Comparison of ENCODE assay signal across 8 cellular contexts in the genomic region with DNA sequence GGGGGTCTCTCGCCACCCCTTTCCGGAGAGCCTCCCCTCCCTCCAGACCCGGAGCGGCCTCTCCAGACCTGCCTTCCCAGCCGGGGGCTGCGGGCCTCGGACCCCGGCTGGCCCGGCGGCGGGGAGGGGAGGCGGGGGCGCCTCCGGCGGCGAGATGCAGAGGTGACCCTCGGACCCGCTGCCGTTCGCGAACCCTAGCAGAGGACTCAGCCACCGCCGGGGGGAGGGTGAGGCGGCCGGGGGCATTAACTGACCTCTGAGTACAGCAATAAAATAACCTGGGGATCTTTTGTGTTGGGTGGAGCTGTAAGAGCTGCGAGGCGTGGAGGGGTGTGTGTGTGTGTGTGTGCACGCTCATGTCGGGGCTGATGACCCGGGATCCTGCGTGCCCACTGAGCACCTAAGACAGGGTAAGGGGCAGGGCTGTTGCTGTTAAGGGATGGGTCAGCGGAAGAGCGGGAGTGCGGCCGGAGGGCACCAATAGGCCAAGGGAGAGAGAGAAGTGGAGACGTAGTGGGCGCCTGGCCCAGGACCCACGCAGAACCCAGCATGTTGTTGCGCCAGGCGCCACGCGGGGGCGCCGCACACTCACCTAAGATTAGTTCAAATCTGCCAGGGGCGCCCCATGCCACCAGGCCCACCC. TPM values are rescaled to one million over a fixed set of nuclear protein-coding genes. Genes with fewer than 3 reads are reported as not detected.
DNase-seq lines count a peak whose midpoint lies in the region; TF ChIP-seq lines count a peak whose summit lies in the region.

No MANE protein-coding gene starts in this region.

- DNase-seq in SHP77 (lab: John Stamatoyannopoulos, UW) (peak; percentile 48 to 61), SHP77 treated with DMSO at 0.1 percent for 48 hours (lab: John Stamatoyannopoulos, UW) (no peak), RWPE1 (ENCODE audit: low spot score) (no peak), cardiac muscle cell (ENCODE audit: low read depth in 1 of 2, low spot score in 1 of 2) (peak; percentile 63 to 76), progenitor cell of endocrine pancreas (ENCODE audit: low spot score, unreplicated experiment) (peak; percentile 41), NCI-H1048 (lab: John Stamatoyannopoulos, UW) (no peak), middle frontal gyrus (ENCODE audit: extremely low spot score, low spot score) (no peak)
- peak; percentile 76 for DNase-seq in activated naive CD4-positive, alpha-beta T cell treated with anti-CD3 and anti-CD28 coated beads, Interleukin-2, amount 50 U/mL, for 16 hours

- CTCF ChIA-PET in RWPE1 (lab: Yijun Ruan, JAX): interaction anchor here (0.7 to 2.4 kb wide), 8 partner anchors 20 to 101 kb away, joined by 3 to 19 read pairs (median 4); no protein-coding TSS in a partner anchor

- no peak overlapping the region for H3K27ac ChIP-seq in RWPE1
- H3K27ac ChIP-seq in cardiac muscle cell: no peak overlapping the region

- peaks cover 3% of the 10 kb centered on the region for H3K4me1 Mint-ChIP-seq in progenitor cell of endocrine pancreas (ENCODE audit: low read depth)

- no peaks in the 10 kb centered on the region for H3K36me3 ChIP-seq in cardiac muscle cell

- peak overlapping the region; percentile 25 for H3K4me3 ChIP-seq in cardiac muscle cell

- TF ChIP-seq CTCF in RWPE1 (conservative IDR thresholded peaks at IDR 0.05; ENCODE audit: low read depth) (peak; percentile 87), cardiac muscle cell (IDR thresholded peaks at IDR 0.05; ENCODE audit: low read depth, low read length) (peak; percentile 90), progenitor cell of endocrine pancreas (IDR thresholded peaks at IDR 0.05; ENCODE audit: unreplicated experiment) (peak; percentile 70)

- no peaks in the 10 kb centered on the region for H3K9me3 ChIP-seq in cardiac muscle cell (ENCODE audit: low read depth)

- H3K9me3 Mint-ChIP-seq in progenitor cell of endocrine pancreas (ENCODE audit: low read depth): no peaks in the 10 kb centered on the region

- H3K27ac Mint-ChIP-seq in progenitor cell of endocrine pancreas: no peak overlapping the region

- H3K27me3 Mint-ChIP-seq in progenitor cell of endocrine pancreas: peaks cover 65% of the 10 kb centered on the region

- H3K27me3 ChIP-seq in cardiac muscle cell: peaks cover 69% of the 10 kb centered on the region

- no peaks in the 10 kb centered on the region for H3K36me3 Mint-ChIP-seq in progenitor cell of endocrine pancreas (ENCODE audit: insufficient read depth)

- POLR2A ChIA-PET in RWPE1 (lab: Yijun Ruan, JAX; ENCODE audit: low non-redundant PET): no interaction called here

- H3K4me3 Mint-ChIP-seq in progenitor cell of endocrine pancreas (ENCODE audit: low read depth): peak overlapping the region; percentile 53

- peaks cover 4% of the 10 kb centered on the region for H3K4me1 ChIP-seq in cardiac muscle cell (ENCODE audit: low read depth)

RNA-seq across cellular contexts. Expression of gene HAPLN2, which starts 6.3 kb away (rescaled TPM):
- total RNA-seq in cardiac muscle cell (7.6 and 19.0 TPM in 2 replicates), progenitor cell of endocrine pancreas (0.38 and 0.93 TPM in 2 replicates)
- 8.5 and 15.7 TPM in 2 replicates for polyA plus RNA-seq in cardiac muscle cell

RNA-seq across cellular contexts. Expression of gene BCAN, which starts 16.4 kb away (rescaled TPM):
- total RNA-seq in cardiac muscle cell (0.86 and 1.2 TPM in 2 replicates), progenitor cell of endocrine pancreas (not detected in 2 replicates)
- 0.23 and 0.39 TPM in 2 replicates for polyA plus RNA-seq in cardiac muscle cell

RNA-seq across cellular contexts. Expression of gene GPATCH4, which starts 24.3 kb away (rescaled TPM):
- 6.0 and 14.4 TPM in 2 replicates for total RNA-seq in cardiac muscle cell
- 42.4 and 48.4 TPM in 2 replicates for polyA plus RNA-seq in cardiac muscle cell
- 26.2 and 27.0 TPM in 2 replicates for total RNA-seq in progenitor cell of endocrine pancreas

RNA-seq across cellular contexts. Expression of gene NAXE, which starts 34.0 kb away (rescaled TPM):
- total RNA-seq in cardiac muscle cell (130 and 179 TPM in 2 replicates), progenitor cell of endocrine pancreas (108 and 115 TPM in 2 replicates)
- polyA plus RNA-seq in cardiac muscle cell: 154 and 166 TPM in 2 replicates

RNA-seq across cellular contexts. Expression of gene TTC24, which starts 46.0 kb away (rescaled TPM):
- 0.15 and 0.18 TPM in 2 replicates for total RNA-seq in cardiac muscle cell
- 1.1 TPM in 1 of 2 replicates, not detected in the other for polyA plus RNA-seq in cardiac muscle cell
- not detected in 2 replicates for total RNA-seq in progenitor cell of endocrine pancreas

Comparison
In these comparisons a context has a peak if more than half of its experiments do, and no peak if none do; other contexts are left out.
1. DNase-seq: peak in SHP77 (2 of 2), activated naive CD4-positive, alpha-beta T cell treated with anti-CD3 and anti-CD28 coated beads, Interleukin-2, amount 50 U/mL, for 16 hours (single experiment), cardiac muscle cell (2 of 2) and progenitor cell of endocrine pancreas (single experiment); none in SHP77 treated with DMSO at 0.1 percent for 48 hours (single experiment), RWPE1 (single experiment), NCI-H1048 (single experiment) and middle frontal gyrus (single experiment).
2. Peak in every context shown above with its lines, with median percentiles within 50 percentile points of each other: CTCF ChIP-seq.